ENCODE assay signal across 12 cellular contexts in genomic region chr12:65876898-65877721, GRCh38. TPM values are rescaled to one million over a fixed set of nuclear protein-coding genes. Genes with fewer than 3 reads are reported as not detected.
DNase-seq lines count a peak whose midpoint lies in the region; TF ChIP-seq lines count a peak whose summit lies in the region.
"Had no signal": no experiment of that assay in that cellular context is flagged by ENCODE, and none has a peak within 500 bp of the region (broad histone marks: within the 10 kb centered on the region; RNA-seq: fewer than 3 reads in every experiment).

No MANE protein-coding gene starts in this region.

- peaks cover 38% of the 10 kb centered on the region for H3K4me1 ChIP-seq in HUES6 (ENCODE audit: control insufficient read depth, insufficient read depth, low read length)
- H3K4me1 ChIP-seq in uterus, result no peaks in the 10 kb centered on the region

- peak overlapping the region; percentile 38 for H3K4me3 Mint-ChIP-seq in chondrocyte (ENCODE audit: unreplicated experiment)

- H3K9me3 ChIP-seq in HUES6 (ENCODE audit: control insufficient read depth, insufficient read depth, low read depth, low read length) (no peaks in the 10 kb centered on the region), uterus (no peaks in the 10 kb centered on the region)

- H3K27me3 Mint-ChIP-seq in chondrocyte (ENCODE audit: low read depth), result no peaks in the 10 kb centered on the region

- no peaks in the 10 kb centered on the region for H3K9me3 Mint-ChIP-seq in chondrocyte (ENCODE audit: low read depth)

- H3K27ac Mint-ChIP-seq in chondrocyte (ENCODE audit: unreplicated experiment), result peak overlapping the region; percentile 96

- H3K9ac ChIP-seq in HUES6 (ENCODE audit: low read length), result no peak overlapping the region
- H3K9ac ChIP-seq: KMS-11 had no signal

- H3K27me3 ChIP-seq in HUES6 (ENCODE audit: control insufficient read depth, insufficient read depth, low read length) (no peaks in the 10 kb centered on the region), uterus (no peaks in the 10 kb centered on the region)

- TF ChIP-seq CTCF in chondrocyte (IDR thresholded peaks at IDR 0.05) (no peak), uterus (IDR thresholded peaks at IDR 0.05) (no peak)

- H3K36me3 Mint-ChIP-seq in chondrocyte (ENCODE audit: low read depth), result peaks cover 6% of the 10 kb centered on the region

- peaks cover 70% of the 10 kb centered on the region for H3K4me1 Mint-ChIP-seq in chondrocyte (ENCODE audit: low read depth)

- DNase-seq in A172 (ENCODE audit: low spot score) (peak; percentile 13), chondrocyte (ENCODE audit: low spot score) (no peak), left kidney (ENCODE audit: low read depth, low spot score) (peak; percentile 76), uterus (no peak), NCI-H748 treated with DMSO at 0.1 percent for 48 hours (lab: John Stamatoyannopoulos, UW) (no peak), T-helper 1 cell (no peak), NCI-H1417 treated with DMSO at 0.1 percent for 48 hours (lab: John Stamatoyannopoulos, UW) (no peak)
- DNase-seq: DND-41, NCI-H2227 treated with DMSO at 0.1 percent for 48 hours, SHP77 treated with DMSO at 0.1 percent for 48 hours had no signal

- 0 out of 2 replicates have a peak overlapping the region, but pooled peaks have one; percentile 0 for H3K27ac ChIP-seq in HUES6 (ENCODE audit: low read depth, low read length)
- H3K27ac ChIP-seq in uterus, result peak overlapping the region in 1 of 2 donors; percentile 40
- H3K27ac ChIP-seq: KMS-11 had no signal

- intact Hi-C loops in uterus (cut with DNase I; ENCODE audit: low total_unique reads), result no loop called here

- H3K36me3 ChIP-seq in HUES6 (ENCODE audit: control insufficient read depth, insufficient read depth, low read length), result peaks cover 3% of the 10 kb centered on the region; the same call in 1 of the 2 replicates
- H3K36me3 ChIP-seq in uterus, result no peaks in the 10 kb centered on the region

- no peak overlapping the region for H3K4me3 ChIP-seq in HUES6 (ENCODE audit: low read depth, low read length)
- no peak overlapping the region for H3K4me3 ChIP-seq in uterus

- no peak for TF ChIP-seq POLR2A in uterus (IDR thresholded peaks at IDR 0.05)

RNA-seq across cellular contexts. Expression of gene HMGA2, which starts 52.8 kb away (rescaled TPM):
- 0.77 and 2.8 TPM in 2 replicates for total RNA-seq in A172 (2014; rRNA removed; shearing (Covaris generic))
- 18.6 to 23.0 TPM (median 19.6 TPM) in 3 replicates for total RNA-seq in chondrocyte
- total RNA-seq in uterus, result 10 to 100 TPM in 1 of 4 donors, under 1 TPM in 2, not detected in 1; 0.29 to 15.9 (median 0.51) TPM

Comparison
In these comparisons a context has a peak if more than half of its experiments do, and no peak if none do; other contexts are left out.
1. DNase-seq: peak in A172 (single experiment) and left kidney (single experiment); none in chondrocyte (single experiment), uterus (0 of 2), NCI-H748 treated with DMSO at 0.1 percent for 48 hours (single experiment), T-helper 1 cell (0 of 5) and NCI-H1417 treated with DMSO at 0.1 percent for 48 hours (single experiment).